17 cellular contexts compared by ENCODE assay signal in genomic region chr7:86949779-86950260, GRCh38.
DNase-seq lines count a peak whose midpoint lies in the region; ATAC-seq and TF ChIP-seq lines count a peak whose summit lies in the region.
"Had no signal": no experiment of that assay in that cellular context is flagged by ENCODE, and none has a peak within 500 bp of the region (broad histone marks: within the 10 kb centered on the region; RNA-seq: fewer than 3 reads in every experiment).

No MANE protein-coding gene starts in this region.

- H3K4me2 ChIP-seq in OCI-LY3 (ENCODE audit: low read length) (peak overlapping the region; percentile 72), GM23338 (no peak overlapping the region)
- H3K4me2 ChIP-seq: SK-N-SH had no signal

- no peak overlapping the region for H3K27ac Mint-ChIP-seq in GM23338
- H3K27ac Mint-ChIP-seq: CD14-positive monocyte had no signal

- TF ChIP-seq CTCF in OCI-LY3 (IDR thresholded peaks at IDR 0.05; ENCODE audit: low read depth, low read length) (no peak), dorsolateral prefrontal cortex (IDR thresholded peaks at IDR 0.05 in 54 of 56, conservative IDR thresholded peaks at IDR 0.05 in 2 of 56; ENCODE audit: low read depth in 1 of 56, partially characterized antibody in 56 of 56) (no peak), GM23338 (conservative IDR thresholded peaks at IDR 0.05; ENCODE audit: low read depth in 2 of 2) (no peak)

- H3K9me2 ChIP-seq in GM23338 (ENCODE audit: insufficient read depth) = no peaks in the 10 kb centered on the region
- H3K9me2 ChIP-seq: SK-N-SH had no signal

- no peaks in the 10 kb centered on the region for H3F3A ChIP-seq in GM23338 (replicated peaks; ENCODE audit: low read depth)

- intact Hi-C loops in dorsolateral prefrontal cortex (cut with DNase I) = no loop called here

- H3K79me2 ChIP-seq in OCI-LY3 (ENCODE audit: low read length) = no peaks in the 10 kb centered on the region
- H3K79me2 ChIP-seq in GM23338 (replicated peaks; ENCODE audit: insufficient read depth) = peaks cover 36% of the 10 kb centered on the region

- no peaks in the 10 kb centered on the region for H3K36me3 Mint-ChIP-seq in GM23338 (ENCODE audit: low read depth)
- H3K36me3 Mint-ChIP-seq: CD14-positive monocyte had no signal

- no peaks in the 10 kb centered on the region for H3K9me3 Mint-ChIP-seq in GM23338
- H3K9me3 Mint-ChIP-seq: CD14-positive monocyte had no signal

- peaks cover 27% of the 10 kb centered on the region for H3K27me3 ChIP-seq in OCI-LY3 (ENCODE audit: low read depth, low read length)
- H3K27me3 ChIP-seq in dorsolateral prefrontal cortex = no peaks in the 10 kb centered on the region
- no peaks in the 10 kb centered on the region for H3K27me3 ChIP-seq in GM23338 (ENCODE audit: insufficient read depth)

- no peaks in the 10 kb centered on the region for H3K9me3 ChIP-seq in OCI-LY3 (ENCODE audit: insufficient read depth, low read length)
- H3K9me3 ChIP-seq: SK-N-SH had no signal

- H3K36me3 ChIP-seq in OCI-LY3 (replicated peaks; ENCODE audit: low read depth, low read length) = no peaks in the 10 kb centered on the region
- H3K36me3 ChIP-seq in GM23338 (ENCODE audit: insufficient read depth) = no peaks in the 10 kb centered on the region

- H3K4me3 Mint-ChIP-seq in GM23338 = no peak overlapping the region
- H3K4me3 Mint-ChIP-seq: CD14-positive monocyte had no signal

- H2AFZ ChIP-seq in OCI-LY3 (ENCODE audit: low read depth, low read length) (0 out of 2 replicates have a peak overlapping the region, but pooled peaks have one; percentile 33), GM23338 (no peak overlapping the region)

- DNase-seq in dorsolateral prefrontal cortex = no peak
- no peak for DNase-seq in substantia nigra (lab: John Stamatoyannopoulos, UW)
- DNase-seq in GM23338 (ENCODE audit: low spot score) = no peak
- DNase-seq: EL, NCI-H146, NCI-H2081 treated with DMSO at 0.1 percent for 48 hours, NCI-H510A, NCI-H774, SHP77, SK-N-SH, T-helper 1 cell had no signal

- peak; percentile 5 for ATAC-seq in GM21723 (IDR thresholded peaks at IDR 0.05; ENCODE audit: unreplicated experiment)
- no peak for ATAC-seq in HG03442 (IDR thresholded peaks at IDR 0.05; ENCODE audit: unreplicated experiment)
- no peak for ATAC-seq in HG03095 (IDR thresholded peaks at IDR 0.05; ENCODE audit: unreplicated experiment)
- no peak for ATAC-seq in GM23338
- ATAC-seq: Panc1 had no signal

- H3K4me1 Mint-ChIP-seq in GM23338 = peaks cover 27% of the 10 kb centered on the region
- H3K4me1 Mint-ChIP-seq: CD14-positive monocyte had no signal

- H4K20me1 ChIP-seq in OCI-LY3 (ENCODE audit: insufficient read depth, low read length) = no peaks in the 10 kb centered on the region
- H4K20me1 ChIP-seq in GM23338 (replicated peaks; ENCODE audit: insufficient read depth) = no peaks in the 10 kb centered on the region

- peaks cover 2% of the 10 kb centered on the region for H3K27me3 Mint-ChIP-seq in GM23338 (ENCODE audit: insufficient read depth, low read depth, poor library complexity)

- no peak overlapping the region for H3K9ac ChIP-seq in OCI-LY3 (ENCODE audit: low read length)
- H3K9ac ChIP-seq: SK-N-SH had no signal

- H3K27ac ChIP-seq in OCI-LY3 (ENCODE audit: low read length) (0 out of 2 replicates have a peak overlapping the region, but pooled peaks have one; percentile 42), dorsolateral prefrontal cortex (peak overlapping the region in 35 of 59 donors; percentile 0 to 81 (median 40)), substantia nigra (ENCODE audit: low read depth, low read length, poor library complexity, severe bottlenecking) (peak overlapping the region; percentile 63), GM23338 (ENCODE audit: low read depth) (no peak overlapping the region)

- H3K4me3 ChIP-seq in OCI-LY3 (ENCODE audit: low read length) (no peak overlapping the region), dorsolateral prefrontal cortex (no peak overlapping the region), GM23338 (no peak overlapping the region)

- H3K4me1 ChIP-seq in OCI-LY3 (ENCODE audit: low read length) = peaks cover 29% of the 10 kb centered on the region
- peaks cover 26% of the 10 kb centered on the region for H3K4me1 ChIP-seq in GM23338 (ENCODE audit: insufficient read depth)

TF ChIP-seq in GM23338, 12 proteins besides CTCF, POLR2A, EP300 and RAD21 (continues in another document):
- TF ChIP-seq CREB1 (CRISPR knock-in tag; IDR thresholded peaks at IDR 0.05; ENCODE audit: low read depth) = no peak
- no peak for TF ChIP-seq ZNF331 (CRISPR knock-in tag; IDR thresholded peaks at IDR 0.05; ENCODE audit: low read depth)
- no peak for TF ChIP-seq JUNB (IDR thresholded peaks at IDR 0.05; ENCODE audit: unreplicated experiment)
- TF ChIP-seq REST (IDR thresholded peaks at IDR 0.05; ENCODE audit: unreplicated experiment) = no peak
- TF ChIP-seq POLR2AphosphoS5 (IDR thresholded peaks at IDR 0.05; ENCODE audit: low read depth) = no peak
- TF ChIP-seq EZH2phosphoT487 (IDR thresholded peaks at IDR 0.05; ENCODE audit: unreplicated experiment) = no peak
- no peak for TF ChIP-seq ZNF114 (CRISPR knock-in tag; IDR thresholded peaks at IDR 0.05)
- no peak for TF ChIP-seq ETS1 (IDR thresholded peaks at IDR 0.05)
